Comparison of ENCODE assay signal across 30 cellular contexts in the genomic region with DNA sequence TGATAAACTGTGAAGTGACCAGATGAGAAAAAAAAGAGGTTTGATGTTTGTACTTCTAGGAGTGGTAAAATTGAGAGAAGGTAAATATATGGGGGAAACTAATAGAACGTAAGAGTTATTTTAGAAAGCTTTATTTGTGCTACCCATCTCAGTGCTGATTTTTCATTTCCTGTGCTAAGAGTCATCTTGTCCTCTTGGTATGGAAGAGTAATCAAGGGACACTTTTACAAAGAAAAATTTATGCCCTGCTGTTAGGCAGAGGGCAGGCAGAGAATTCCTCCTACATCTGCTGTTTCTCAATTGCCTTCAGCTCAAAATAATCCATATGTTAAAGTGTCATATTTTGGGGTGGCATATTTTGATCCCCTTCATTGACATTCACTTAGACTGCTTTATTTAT.
"Had no signal": no experiment of that assay in that cellular context is flagged by ENCODE, and none has a peak within 500 bp of the region (broad histone marks: within the 10 kb centered on the region; RNA-seq: fewer than 3 reads in every experiment).

No MANE protein-coding gene starts in this region.

- H3K4me3 ChIP-seq: colonic mucosa, gastroesophageal sphincter, heart left ventricle, hepatocyte, left lung, mucosa of descending colon, ovary, right lobe of liver, suprapubic skin, transverse colon, upper lobe of right lung, uterus had no signal

- H3K27ac ChIP-seq: colonic mucosa, epithelial cell of prostate, foreskin keratinocyte, gastroesophageal sphincter, heart left ventricle, hepatocyte, left lung, ovary, right lobe of liver, suprapubic skin, transverse colon, upper lobe of right lung, uterus had no signal

- H3K4me2 ChIP-seq: hepatocyte had no signal

- H3K4me1 ChIP-seq: colonic mucosa, foreskin keratinocyte, upper lobe of right lung, uterus had no signal

- H3K9me3 Mint-ChIP-seq: dendritic cell treated with granulocyte-macrophage colony-stimulating factor and Interleukin-4, amounts not matched to agents 40 ng/mL and 50 ng/mL, for 4 days; endodermal cell; mesothelial cell of epicardium; nephron; stimulated activated naive CD8-positive, alpha-beta T cell treated with anti-CD3 and anti-CD28 coated beads, Interleukin-15, amount 100 ng/mL, for 72 hours had no signal

- H3K36me3 Mint-ChIP-seq: mesothelial cell of epicardium; naive thymus-derived CD4-positive, alpha-beta T cell had no signal

- H3K27me3 Mint-ChIP-seq: dendritic cell treated with granulocyte-macrophage colony-stimulating factor and Interleukin-4, amounts not matched to agents 40 ng/mL and 50 ng/mL, for 4 days; stimulated activated naive CD8-positive, alpha-beta T cell treated with anti-CD3 and anti-CD28 coated beads, Interleukin-15, amount 100 ng/mL, for 72 hours had no signal

- H3K27me3 ChIP-seq: colonic mucosa, foreskin keratinocyte, gastroesophageal sphincter, heart left ventricle, hepatocyte, left lung, ovary, right lobe of liver, suprapubic skin, transverse colon, upper lobe of right lung, uterus had no signal

- ATAC-seq: esophagus mucosa; foreskin keratinocyte; gastroesophageal sphincter; heart left ventricle; left lung; mucosa of descending colon; naive thymus-derived CD4-positive, alpha-beta T cell; right lobe of liver; stimulated activated naive CD8-positive, alpha-beta T cell treated with anti-CD3 and anti-CD28 coated beads, Interleukin-15, amount 100 ng/mL, for 72 hours; upper lobe of right lung had no signal

- DNase-seq: colonic mucosa; effector CD8-positive, alpha-beta T cell; endodermal cell; foreskin keratinocyte; heart left ventricle; kidney; left lung; mesenchymal stem cell; mucosa of descending colon; naive thymus-derived CD4-positive, alpha-beta T cell; occipital lobe; ovary; posterior cingulate gyrus; right lobe of liver; small intestine; stimulated activated CD4-positive, alpha-beta T cell treated with anti-CD3 and anti-CD28 coated beads, Interleukin-15, amount 100 ng/mL, for 24 hours; stimulated activated CD4-positive, alpha-beta T cell treated with anti-CD3 and anti-CD28 coated beads, Interleukin-2, amount 100 ng/mL, for 48 hours; stimulated activated naive CD4-positive, alpha-beta T cell; stimulated activated naive CD8-positive, alpha-beta T cell treated with anti-CD3 and anti-CD28 coated beads, Interleukin-15, amount 100 ng/mL, for 72 hours; transverse colon; upper lobe of right lung; uterus had no signal

- H3K4me3 Mint-ChIP-seq: dendritic cell treated with granulocyte-macrophage colony-stimulating factor and Interleukin-4, amounts not matched to agents 40 ng/mL and 50 ng/mL, for 4 days; endodermal cell; mesothelial cell of epicardium; naive thymus-derived CD4-positive, alpha-beta T cell; nephron; stimulated activated naive CD8-positive, alpha-beta T cell treated with anti-CD3 and anti-CD28 coated beads, Interleukin-15, amount 100 ng/mL, for 72 hours had no signal

- H3K9me3 ChIP-seq: colonic mucosa, gastroesophageal sphincter, heart left ventricle, left lung, mucosa of descending colon, ovary, right lobe of liver, suprapubic skin, transverse colon, upper lobe of right lung, uterus had no signal

- H3K36me3 ChIP-seq: colonic mucosa, gastroesophageal sphincter, heart left ventricle, left lung, ovary, right lobe of liver, suprapubic skin, transverse colon, upper lobe of right lung, uterus had no signal

- H3K4me1 Mint-ChIP-seq: nephron had no signal

- H3K27ac Mint-ChIP-seq: dendritic cell treated with granulocyte-macrophage colony-stimulating factor and Interleukin-4, amounts not matched to agents 40 ng/mL and 50 ng/mL, for 4 days; endodermal cell; mesothelial cell of epicardium; naive thymus-derived CD4-positive, alpha-beta T cell; stimulated activated naive CD8-positive, alpha-beta T cell treated with anti-CD3 and anti-CD28 coated beads, Interleukin-15, amount 100 ng/mL, for 72 hours had no signal
